9 cellular contexts compared by ENCODE assay signal in the genomic region with DNA sequence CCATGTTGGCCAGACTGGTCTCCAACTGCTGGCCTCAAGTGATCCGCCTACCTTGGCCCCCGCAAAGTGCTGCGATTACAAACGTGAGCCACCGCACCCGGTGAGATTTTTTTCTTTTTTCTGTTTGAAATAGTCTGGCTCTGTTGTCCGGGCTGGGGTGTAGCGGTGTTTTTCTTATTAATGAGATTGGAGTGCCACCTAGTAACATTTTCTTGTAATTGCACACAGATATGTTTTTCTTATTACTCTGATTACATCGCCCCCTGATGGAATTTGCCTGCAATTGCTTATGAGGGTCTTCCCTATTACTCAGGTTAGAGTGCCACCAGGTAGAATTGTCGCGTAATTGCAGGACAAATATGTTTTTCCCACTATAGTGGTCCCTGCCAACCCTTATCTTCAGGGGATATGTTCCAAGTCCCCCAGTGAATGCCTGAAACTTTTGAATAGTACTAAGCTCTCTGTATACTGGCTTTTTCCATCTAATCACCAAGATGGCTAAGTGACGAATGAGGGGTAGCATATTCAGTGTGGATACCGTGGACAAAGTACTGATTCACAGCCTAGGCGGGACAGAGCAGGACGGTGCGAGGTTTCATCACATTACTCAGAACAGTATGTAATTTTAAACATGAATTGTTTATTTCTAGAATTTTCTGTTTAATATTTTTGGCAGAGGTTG. TPM values are rescaled to one million over a fixed set of nuclear protein-coding genes. Genes with fewer than 3 reads are reported as not detected.
DNase-seq lines count a peak whose midpoint lies in the region; ATAC-seq and TF ChIP-seq lines count a peak whose summit lies in the region.
"Had no signal": no experiment of that assay in that cellular context is flagged by ENCODE, and none has a peak within 500 bp of the region (broad histone marks: within the 10 kb centered on the region; RNA-seq: fewer than 3 reads in every experiment).

No MANE protein-coding gene starts in this region.

- no peak overlapping the region for H3K4me2 ChIP-seq in osteoblast (ENCODE audit: insufficient read depth, low read length)

- no peak overlapping the region for H3K4me3 ChIP-seq in NB4 (ENCODE audit: low read depth, low read length)
- no peak overlapping the region for H3K4me3 ChIP-seq in astrocyte of the cerebellum (ENCODE audit: low read depth, low read length)
- H3K4me3 ChIP-seq in osteoblast (ENCODE audit: insufficient read depth, low read length), result no peak overlapping the region

- in situ Hi-C loops in astrocyte of the cerebellum (cut with HindIII; ENCODE audit: low sequenced_read_pairs), result loop anchor here (25.0 kb wide), 1 partner anchor 923 kb away; no protein-coding TSS in a partner anchor

- H3K36me3 ChIP-seq in osteoblast (ENCODE audit: insufficient read depth, low read length), result no peaks in the 10 kb centered on the region

- H3K27ac ChIP-seq in osteoblast (ENCODE audit: low read depth, low read length), result no peak overlapping the region

- TF ChIP-seq POLR2A in NB4 (IDR thresholded peaks at IDR 0.05; ENCODE audit: extremely low read depth, insufficient read length), result no peak

- no peaks in the 10 kb centered on the region for H4K20me1 ChIP-seq in osteoblast (ENCODE audit: insufficient read depth, low read length)

- no peaks in the 10 kb centered on the region for H3K4me1 ChIP-seq in osteoblast (ENCODE audit: insufficient read depth, low read length)

- no peaks in the 10 kb centered on the region for H3K79me2 ChIP-seq in osteoblast (ENCODE audit: insufficient read depth, low read length)

- no peak overlapping the region for H2AFZ ChIP-seq in osteoblast (ENCODE audit: low read length)

- no peak for ATAC-seq in HG03139 (IDR thresholded peaks at IDR 0.05; ENCODE audit: unreplicated experiment)

- no peaks in the 10 kb centered on the region for H3K27me3 ChIP-seq in osteoblast (ENCODE audit: insufficient read depth, low read length)

- peak; percentile 72 for TF ChIP-seq CTCF in NB4 (IDR thresholded peaks at IDR 0.05; ENCODE audit: low read depth, low read length)
- peak; percentile 24 for TF ChIP-seq CTCF in astrocyte of the cerebellum (IDR thresholded peaks at IDR 0.05; ENCODE audit: low read depth, low read length, missing control alignments)
- peak; percentile 32 for TF ChIP-seq CTCF in osteoblast (IDR thresholded peaks at IDR 0.05; ENCODE audit: extremely low read depth, low read depth, low read length)

- peak; percentile 39 for DNase-seq in activated CD4-positive, alpha-beta T cell treated with anti-CD3 and anti-CD28 coated beads for 48 hours
- DNase-seq in activated CD4-positive, alpha-beta T cell treated with anti-CD3 and anti-CD28 coated beads, Interleukin-2, amount 50 U/mL, for 1 hour, result no peak
- DNase-seq in NB4 (ENCODE audit: low read depth) (peak; percentile 82), astrocyte of the cerebellum (ENCODE audit: low read depth) (no peak), osteoblast (ENCODE audit: insufficient read length, low spot score, missing footprints) (no peak), NCI-H345 (lab: John Stamatoyannopoulos, UW) (no peak), globus pallidus (ENCODE audit: low spot score) (no peak)
- DNase-seq: activated B cell treated with CpG ODN at 0.5 μM for 24 hours had no signal

- H3K9me3 ChIP-seq in osteoblast (ENCODE audit: low read depth, low read length), result no peaks in the 10 kb centered on the region

RNA-seq across cellular contexts. Expression of gene PDHA1, which starts 8.6 kb away (rescaled TPM):
- 26.4 and 35.7 TPM in 2 replicates for total RNA-seq in osteoblast

Comparison
In these comparisons a context has a peak if more than half of its experiments do, and no peak if none do; other contexts are left out.
1. DNase-seq: peak in activated CD4-positive, alpha-beta T cell treated with anti-CD3 and anti-CD28 coated beads for 48 hours (single experiment) and NB4 (single experiment); none in activated CD4-positive, alpha-beta T cell treated with anti-CD3 and anti-CD28 coated beads, Interleukin-2, amount 50 U/mL, for 1 hour (single experiment), astrocyte of the cerebellum (single experiment), osteoblast (single experiment), NCI-H345 (single experiment) and globus pallidus (single experiment).
2. Peak in every context shown above with its lines, with median percentiles within 50 percentile points of each other: CTCF ChIP-seq.